Comparison of ENCODE assay signal across 8 cellular contexts in the genomic region with DNA sequence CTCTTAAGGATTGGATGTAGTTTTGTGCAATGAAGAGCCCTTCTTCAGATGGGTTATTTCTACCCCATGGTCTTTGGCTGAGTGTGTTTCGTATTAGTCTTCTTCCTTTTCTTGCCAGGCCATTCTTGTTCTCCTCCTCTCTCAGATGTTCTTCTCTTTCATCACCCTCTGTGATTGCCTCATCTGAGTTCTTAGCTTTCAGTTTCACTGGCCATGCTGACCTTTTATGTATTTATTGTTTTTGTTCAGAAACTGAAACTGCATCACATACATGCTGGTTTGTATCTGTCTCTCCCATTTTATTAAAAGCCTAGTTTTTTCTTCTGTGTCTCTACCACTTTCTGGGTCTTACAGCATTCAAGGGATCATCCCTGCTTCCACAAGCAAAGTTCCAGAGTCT. TPM values are rescaled to one million over a fixed set of nuclear protein-coding genes. Genes with fewer than 3 reads are reported as not detected.
A peak's percentile ranks its signal among the peaks of the same experiment; 100 is the strongest.
DNase-seq lines count a peak whose midpoint lies in the region; ATAC-seq and TF ChIP-seq lines count a peak whose summit lies in the region.

No MANE protein-coding gene starts in this region.

- TF ChIP-seq RAD21 in Ishikawa (IDR thresholded peaks at IDR 0.05; ENCODE audit: low read depth): no peak

- H3K27me3 ChIP-seq in mammary epithelial cell (ENCODE audit: insufficient read depth, low read length) (no peaks in the 10 kb centered on the region), suprapubic skin (no peaks in the 10 kb centered on the region)

- H3K9me3 ChIP-seq in mammary epithelial cell (replicated peaks; ENCODE audit: insufficient read depth, low read length) (no peaks in the 10 kb centered on the region), suprapubic skin (no peaks in the 10 kb centered on the region)

- no peak overlapping the region for H3K4me2 ChIP-seq in mammary epithelial cell (ENCODE audit: insufficient read depth, low read depth, low read length)

- no TSS peak for BruUV-seq in mammary epithelial cell (replicated peaks; lab: Mats Ljungman, UMichigan)

- CTCF ChIA-PET in mammary epithelial cell (lab: Charles Lee; ENCODE audit: low non-redundant PET): no interaction called here

- WGBS in mammary epithelial cell (ENCODE audit: low coverage, missing lambda C conversion rate): 100% methylated on average over 1 of the region's 1 CpG
- 33% methylated on average over 1 of the region's 1 CpG for WGBS in suprapubic skin

- peaks cover 5% of the 10 kb centered on the region for H3K9me3 Mint-ChIP-seq in natural killer cell treated with Interleukin-12 subunit alpha and Interleukin-12 subunit beta and Interleukin-15 and Interleukin-18, amount 100 ng/mL, for 72 hours

- DNase-seq in GM03348 (ENCODE audit: low spot score): peak; percentile 76
- DNase-seq in mammary epithelial cell: peak; percentile 33
- DNase-seq in natural killer cell treated with Interleukin-12 subunit alpha and Interleukin-12 subunit beta and Interleukin-15 and Interleukin-18, amount 100 ng/mL, for 72 hours (ENCODE audit: low spot score): peak; percentile 69
- DNase-seq in suprapubic skin (ENCODE audit: low spot score in 2 of 2): no peak
- DNase-seq in HT-29 (ENCODE audit: low spot score): no peak
- no peak for DNase-seq in cerebellar nuclear complex (lab: John Stamatoyannopoulos, UW)

- ATAC-seq in GM21423 (IDR thresholded peaks at IDR 0.05; ENCODE audit: unreplicated experiment): peak; percentile 73
- ATAC-seq in natural killer cell treated with Interleukin-12 subunit alpha and Interleukin-12 subunit beta and Interleukin-15 and Interleukin-18, amount 100 ng/mL, for 72 hours: peak; percentile 75 to 90

- no peak overlapping the region for H2AFZ ChIP-seq in mammary epithelial cell (ENCODE audit: low read depth, low read length)

- H3K27ac Mint-ChIP-seq in natural killer cell treated with Interleukin-12 subunit alpha and Interleukin-12 subunit beta and Interleukin-15 and Interleukin-18, amount 100 ng/mL, for 72 hours: peak overlapping the region; percentile 97 to 99

- TF ChIP-seq EP300 in Ishikawa (IDR thresholded peaks at IDR 0.05; ENCODE audit: borderline replicate concordance): no peak
- TF ChIP-seq EP300 in suprapubic skin (IDR thresholded peaks at IDR 0.05): no peak

- H3K36me3 Mint-ChIP-seq in natural killer cell treated with Interleukin-12 subunit alpha and Interleukin-12 subunit beta and Interleukin-15 and Interleukin-18, amount 100 ng/mL, for 72 hours: no peaks in the 10 kb centered on the region

- H3K4me3 ChIP-seq in mammary epithelial cell (replicated peaks in 1 of 3; ENCODE audit: insufficient read depth in 1 of 3, low read depth in 2 of 3, low read length in 3 of 3) (no peak overlapping the region), suprapubic skin (no peak overlapping the region)

- H3K4me1 ChIP-seq in mammary epithelial cell (ENCODE audit: insufficient read depth, low read length) (no peaks in the 10 kb centered on the region), suprapubic skin (peaks cover 7% of the 10 kb centered on the region)

- H3K4me3 Mint-ChIP-seq in natural killer cell treated with Interleukin-12 subunit alpha and Interleukin-12 subunit beta and Interleukin-15 and Interleukin-18, amount 100 ng/mL, for 72 hours: peak overlapping the region; percentile 75

- H3K27ac ChIP-seq in mammary epithelial cell (ENCODE audit: insufficient read depth, low read depth, low read length) (no peak overlapping the region), suprapubic skin (no peak overlapping the region)

- H3K27me3 Mint-ChIP-seq in natural killer cell treated with Interleukin-12 subunit alpha and Interleukin-12 subunit beta and Interleukin-15 and Interleukin-18, amount 100 ng/mL, for 72 hours: no peaks in the 10 kb centered on the region

- no peaks in the 10 kb centered on the region for H3K79me2 ChIP-seq in mammary epithelial cell (ENCODE audit: insufficient read depth, low read length)

- in situ Hi-C loops in mammary epithelial cell (cut with MboI; ENCODE audit: low sequenced_read_pairs in 2 of 2): no loop called here

- H4K20me1 ChIP-seq in mammary epithelial cell (ENCODE audit: insufficient read depth, low read length): no peaks in the 10 kb centered on the region

- no peak overlapping the region for H3K9ac ChIP-seq in mammary epithelial cell (ENCODE audit: insufficient read depth, low read length)

- dilution Hi-C loops in mammary epithelial cell (cut with HindIII; ENCODE audit: low sequenced_read_pairs): no loop called here

- TF ChIP-seq POLR2A in suprapubic skin (IDR thresholded peaks at IDR 0.05): no peak

- H3K4me1 Mint-ChIP-seq in natural killer cell treated with Interleukin-12 subunit alpha and Interleukin-12 subunit beta and Interleukin-15 and Interleukin-18, amount 100 ng/mL, for 72 hours (ENCODE audit: low read depth in 2 of 2): peaks cover 64 to 78% of the 10 kb centered on the region in 2 donors

- TF ChIP-seq CTCF in mammary epithelial cell (conservative IDR thresholded peaks at IDR 0.05 in 1 of 2, IDR thresholded peaks at IDR 0.05 in 1 of 2; ENCODE audit: extremely low read depth in 1 of 2, insufficient read depth in 1 of 2, low read depth in 1 of 2, low read length in 2 of 2) (no peak), suprapubic skin (IDR thresholded peaks at IDR 0.05) (no peak)

- intact Hi-C loops in mammary epithelial cell (cut with micrococcal nuclease): no loop called here

- H3K36me3 ChIP-seq in mammary epithelial cell (ENCODE audit: insufficient read depth, low read length): no peaks in the 10 kb centered on the region
- H3K36me3 ChIP-seq in suprapubic skin: no peaks in the 10 kb centered on the region

TF ChIP-seq in Ishikawa, 13 proteins besides CTCF, POLR2A, EP300 and RAD21:
- peak; percentile 63; the same call in 1 of the 2 replicates for TF ChIP-seq CEBPB (IDR thresholded peaks at IDR 0.05)
- no peak for TF ChIP-seq TAF1 (IDR thresholded peaks at IDR 0.05; ENCODE audit: low read depth)
- TF ChIP-seq TCF12 (IDR thresholded peaks at IDR 0.05; ENCODE audit: low read depth): no peak

RNA-seq across cellular contexts. Expression of gene PCGF5, which starts 21.7 kb away (rescaled TPM):
- total RNA-seq in mammary epithelial cell (10 to 100 TPM; 17.6 to 22.5 TPM), suprapubic skin (10 to 100 TPM; 29.8 to 60.3 (median 31.4) TPM)
- 13.4 TPM for polyA plus RNA-seq in mammary epithelial cell
- 35.9 TPM for polyA minus RNA-seq in mammary epithelial cell
- 10 to 100 TPM; 33.8 to 40.8 TPM for total RNA-seq in natural killer cell treated with Interleukin-12 subunit alpha and Interleukin-12 subunit beta and Interleukin-15 and Interleukin-18, amount 100 ng/mL, for 72 hours
- 5.4 and 6.3 TPM in 2 replicates for total RNA-seq in HT-29 (2014; rRNA removed; shearing (Covaris generic))

Comparison
In these comparisons a context has a peak if more than half of its experiments do, and no peak if none do; other contexts are left out.
1. DNase-seq: peak in GM03348 (single experiment), mammary epithelial cell (single experiment) and natural killer cell treated with Interleukin-12 subunit alpha and Interleukin-12 subunit beta and Interleukin-15 and Interleukin-18, amount 100 ng/mL, for 72 hours (single experiment); none in suprapubic skin (0 of 2), HT-29 (single experiment) and cerebellar nuclear complex (0 of 2).